8 cellular contexts compared by ENCODE assay signal in the genomic region with DNA sequence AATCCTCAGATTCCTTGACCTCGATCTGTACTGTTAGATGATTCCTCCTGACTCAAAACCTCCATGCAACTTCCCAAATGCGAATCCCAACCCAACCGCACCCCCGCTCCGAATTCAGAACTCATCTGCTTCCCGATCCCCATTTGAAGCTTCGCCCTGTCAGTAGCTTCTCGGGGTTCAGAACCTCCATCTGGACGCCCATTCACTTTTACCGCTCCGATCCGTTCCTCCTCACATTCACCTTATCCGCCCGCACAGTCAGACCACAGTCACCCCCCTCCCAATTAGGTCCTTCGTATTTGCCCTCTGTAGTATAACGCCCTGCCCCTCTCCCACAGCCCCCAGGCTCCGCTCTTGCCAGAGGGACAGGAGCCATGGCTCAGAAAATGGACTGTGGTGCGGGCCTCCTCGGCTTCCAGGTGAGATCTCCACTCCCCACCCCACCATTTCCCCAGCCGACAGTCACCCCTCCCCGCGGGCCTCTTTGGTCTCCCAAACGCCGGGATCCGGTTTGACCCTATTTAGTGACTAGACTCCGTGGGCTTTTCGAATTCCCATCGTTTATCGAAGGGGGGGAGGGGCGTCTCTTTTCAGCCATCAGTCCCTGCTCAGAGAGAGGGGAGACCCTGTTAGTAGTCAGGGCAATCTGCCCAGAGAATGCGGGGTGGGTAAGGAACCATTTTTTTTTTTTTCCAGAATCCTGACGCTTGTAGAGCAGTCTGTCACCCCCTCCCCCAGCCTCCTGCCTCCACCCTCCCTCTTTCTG. TPM values are rescaled to one million over a fixed set of nuclear protein-coding genes. Genes with fewer than 3 reads are reported as not detected.
DNase-seq lines count a peak whose midpoint lies in the region; ATAC-seq and TF ChIP-seq lines count a peak whose summit lies in the region.

No MANE protein-coding gene starts in this region.

- peak in 2 of 3 experiments; percentile 64 to 69 for DNase-seq in NCI-H1417 (lab: John Stamatoyannopoulos, UW)
- DNase-seq in NCI-H1417 treated with DMSO at 0.1 percent for 48 hours (lab: John Stamatoyannopoulos, UW): no peak
- DNase-seq in NCI-H69 (lab: John Stamatoyannopoulos, UW): peak; percentile 48
- peak; percentile 14 for DNase-seq in MCF 10A (ENCODE audit: unreplicated experiment)
- DNase-seq in inferior parietal cortex (ENCODE audit: extremely low spot score): peak; percentile 5
- DNase-seq in stimulated activated CD8-positive, alpha-beta memory T cell treated with anti-CD3 and anti-CD28 coated beads, Interleukin-4, amount 100 ng/mL, for 48 hours: peak; percentile 28
- no peak for DNase-seq in mucosa of gallbladder (ENCODE audit: low spot score)

- peak overlapping the region; percentile 89 for H3K27ac Mint-ChIP-seq in MCF 10A (ENCODE audit: low read depth, unreplicated experiment)

- H3K27me3 Mint-ChIP-seq in MCF 10A (ENCODE audit: insufficient read depth, unreplicated experiment): peaks cover 18% of the 10 kb centered on the region

- no peaks in the 10 kb centered on the region for H3K9me3 Mint-ChIP-seq in MCF 10A (ENCODE audit: unreplicated experiment)

- no peak for ATAC-seq in HG02623 (IDR thresholded peaks at IDR 0.05; ENCODE audit: unreplicated experiment)

- BruUV-seq in MCF 10A (replicated peaks; lab: Mats Ljungman, UMichigan): TSS peak; percentile 15

- peaks cover 22% of the 10 kb centered on the region for H3K36me3 Mint-ChIP-seq in MCF 10A (ENCODE audit: insufficient read depth, unreplicated experiment)

- TF ChIP-seq CTCF in MCF 10A (IDR thresholded peaks at IDR 0.05; ENCODE audit: unreplicated experiment): no peak

- intact Hi-C loops in MCF 10A (cut with micrococcal nuclease): loop anchor here (1.0 to 2.0 kb wide), 2 partner anchors 91 to 253 kb away; no protein-coding TSS in a partner anchor

- peak overlapping the region; percentile 82 for H3K4me3 Mint-ChIP-seq in MCF 10A (ENCODE audit: unreplicated experiment)

- peaks cover 6% of the 10 kb centered on the region for H3K4me1 Mint-ChIP-seq in MCF 10A (ENCODE audit: insufficient read depth, unreplicated experiment)

- CTCF ChIA-PET in MCF 10A (lab: Yijun Ruan, JAX): interaction anchor here (0.6 kb wide), 1 partner anchor 13 kb away, joined by 3 read pairs; no protein-coding TSS in a partner anchor

- POLR2A ChIA-PET in MCF 10A (lab: Yijun Ruan, JAX): interaction anchor here (0.8 to 1.1 kb wide), 2 partner anchors 28 to 96 kb away, joined by 3 to 5 read pairs; no protein-coding TSS in a partner anchor

RNA-seq across cellular contexts. Expression of a gene that starts 0.7 kb away (rescaled TPM):
- total RNA-seq in MCF 10A (2022) (46.7 and 48.6 TPM in 2 replicates), mucosa of gallbladder (214 TPM)

Comparison
In these comparisons a context has a peak if more than half of its experiments do, and no peak if none do; other contexts are left out.
1. DNase-seq: peak in NCI-H1417 (2 of 3), NCI-H69 (single experiment), MCF 10A (single experiment), inferior parietal cortex (single experiment) and stimulated activated CD8-positive, alpha-beta memory T cell treated with anti-CD3 and anti-CD28 coated beads, Interleukin-4, amount 100 ng/mL, for 48 hours (single experiment); none in NCI-H1417 treated with DMSO at 0.1 percent for 48 hours (single experiment) and mucosa of gallbladder (single experiment).